24 cellular contexts compared by ENCODE assay signal in the genomic region with DNA sequence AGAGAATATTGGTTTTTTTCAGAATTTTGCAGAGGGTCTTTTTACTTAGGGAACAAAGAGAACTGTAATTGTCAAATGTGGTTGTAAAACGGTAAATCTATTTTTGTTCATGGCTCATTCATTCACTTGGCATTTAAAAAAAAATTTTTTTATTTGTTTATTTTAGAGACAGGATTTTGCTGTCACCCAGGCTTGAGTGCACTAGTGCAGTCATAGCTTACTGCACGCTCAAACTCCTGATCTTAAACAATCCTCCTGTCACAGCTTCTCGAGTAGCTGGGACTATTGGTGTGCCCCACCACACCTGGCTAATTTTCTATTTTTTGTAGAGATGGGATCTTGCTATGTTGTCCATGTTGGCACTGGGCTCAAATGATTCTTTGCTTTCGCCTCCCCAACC.
"Had no signal": no experiment of that assay in that cellular context is flagged by ENCODE, and none has a peak within 500 bp of the region (broad histone marks: within the 10 kb centered on the region; RNA-seq: fewer than 3 reads in every experiment).

No MANE protein-coding gene starts in this region.

- ATAC-seq: natural killer cell; pancreas; right cardiac atrium; sciatic nerve; stimulated activated effector memory CD8-positive, alpha-beta T cell treated with anti-CD3 and anti-CD28 coated beads, Interleukin-12 subunit alpha, Interleukin-12 subunit beta, amount 100 ng/mL, for 72 hours; stimulated activated naive CD8-positive, alpha-beta T cell treated with anti-CD3 and anti-CD28 coated beads, Interleukin-15, amount 100 ng/mL, for 72 hours had no signal

- H3K9me3 ChIP-seq: left ventricle myocardium inferior, pancreas, prostate gland, spleen, tibial nerve, uterus had no signal

- H3K4me1 ChIP-seq: pancreas, prostate gland had no signal

- H3K27ac ChIP-seq: left ventricle myocardium inferior, pancreas, prostate gland, spleen, tibial nerve, uterus had no signal

- H3K4me3 ChIP-seq: left ventricle myocardium inferior, lung, pancreas, prostate gland, spleen, tibial nerve, uterus had no signal

- H3K36me3 Mint-ChIP-seq: natural killer cell; stimulated activated effector memory CD8-positive, alpha-beta T cell treated with anti-CD3 and anti-CD28 coated beads, Interleukin-12 subunit alpha, Interleukin-12 subunit beta, amount 100 ng/mL, for 72 hours had no signal

- H3K9me3 Mint-ChIP-seq: immature natural killer cell; natural killer cell; nephron progenitor cell; stimulated activated effector memory CD8-positive, alpha-beta T cell treated with anti-CD3 and anti-CD28 coated beads, Interleukin-12 subunit alpha, Interleukin-12 subunit beta, amount 100 ng/mL, for 72 hours; stimulated activated naive CD8-positive, alpha-beta T cell treated with anti-CD3 and anti-CD28 coated beads, Interleukin-15, amount 100 ng/mL, for 72 hours; type B pancreatic cell had no signal

- H3K27ac Mint-ChIP-seq: natural killer cell; nephron progenitor cell; stimulated activated effector memory CD8-positive, alpha-beta T cell treated with anti-CD3 and anti-CD28 coated beads, Interleukin-12 subunit alpha, Interleukin-12 subunit beta, amount 100 ng/mL, for 72 hours; stimulated activated naive CD8-positive, alpha-beta T cell treated with anti-CD3 and anti-CD28 coated beads, Interleukin-15, amount 100 ng/mL, for 72 hours; type B pancreatic cell had no signal

- H3K4me3 Mint-ChIP-seq: immature natural killer cell; natural killer cell; nephron progenitor cell; stimulated activated effector memory CD8-positive, alpha-beta T cell treated with anti-CD3 and anti-CD28 coated beads, Interleukin-12 subunit alpha, Interleukin-12 subunit beta, amount 100 ng/mL, for 72 hours; stimulated activated naive CD8-positive, alpha-beta T cell treated with anti-CD3 and anti-CD28 coated beads, Interleukin-15, amount 100 ng/mL, for 72 hours; type B pancreatic cell had no signal

- H3K27me3 ChIP-seq: pancreas, spleen, tibial nerve, uterus had no signal

- H3K27me3 Mint-ChIP-seq: naive B cell; stimulated activated naive CD8-positive, alpha-beta T cell treated with anti-CD3 and anti-CD28 coated beads, Interleukin-15, amount 100 ng/mL, for 72 hours; type B pancreatic cell had no signal

- DNase-seq: hippocampal formation; immature natural killer cell; left ventricle myocardium inferior; midbrain; naive B cell; natural killer cell; nephron progenitor cell; pancreas; posterior cingulate gyrus; retina; right cardiac atrium; small intestine; spleen; stimulated activated CD4-positive, alpha-beta T cell treated with anti-CD3 and anti-CD28 coated beads, Interleukin-4, amount 100 ng/mL, for 24 hours; stimulated activated naive CD4-positive, alpha-beta T cell treated with Interleukin-2 at 50 U/mL for 16 hours; stimulated activated naive CD8-positive, alpha-beta T cell treated with anti-CD3 and anti-CD28 coated beads, Interleukin-15, amount 100 ng/mL, for 72 hours; substantia nigra; uterus had no signal

- H3K36me3 ChIP-seq: left ventricle myocardium inferior, pancreas, prostate gland, spleen, tibial nerve, uterus had no signal
